Comparison of ENCODE assay signal across 19 cellular contexts in the genomic region with DNA sequence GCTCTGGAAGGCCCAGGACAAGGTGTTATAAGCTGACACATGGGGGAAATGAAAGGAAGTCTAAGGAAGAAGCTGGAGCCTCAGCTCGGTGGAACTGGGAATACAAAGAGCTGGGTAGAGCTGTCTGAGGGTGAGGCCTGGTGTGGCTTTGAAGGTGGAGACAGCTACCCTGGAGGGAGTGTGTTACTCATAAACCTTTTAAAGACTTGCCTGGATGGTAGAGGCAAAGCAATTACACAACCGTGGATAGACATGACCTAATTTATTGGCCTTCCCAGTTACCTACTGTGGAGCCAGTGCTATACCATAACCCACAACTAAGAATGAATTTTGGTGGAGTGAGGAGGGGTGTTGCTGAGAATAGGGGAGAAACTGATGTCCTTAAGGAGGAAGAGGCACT. TPM values are rescaled to one million over a fixed set of nuclear protein-coding genes. Genes with fewer than 3 reads are reported as not detected.
DNase-seq lines count a peak whose midpoint lies in the region; ATAC-seq and TF ChIP-seq lines count a peak whose summit lies in the region.
"Had no signal": no experiment of that assay in that cellular context is flagged by ENCODE, and none has a peak within 500 bp of the region (broad histone marks: within the 10 kb centered on the region; RNA-seq: fewer than 3 reads in every experiment).

No MANE protein-coding gene starts in this region.

- no peak overlapping the region for H3K4me3 Mint-ChIP-seq in nephron progenitor cell
- H3K4me3 Mint-ChIP-seq in activated CD8-positive, alpha-beta memory T cell treated with anti-CD3 and anti-CD28 coated beads, Interleukin-2, amount 10 ng/mL, durations not matched to agents 7 days and 5 days: no peak overlapping the region
- H3K4me3 Mint-ChIP-seq: nephron had no signal

- H3K4me1 Mint-ChIP-seq in nephron progenitor cell: peaks cover 27% of the 10 kb centered on the region
- peaks cover 5% of the 10 kb centered on the region for H3K4me1 Mint-ChIP-seq in activated CD8-positive, alpha-beta memory T cell treated with anti-CD3 and anti-CD28 coated beads, Interleukin-2, amount 10 ng/mL, durations not matched to agents 7 days and 5 days

- H3K36me3 Mint-ChIP-seq in nephron progenitor cell (ENCODE audit: low read depth): no peaks in the 10 kb centered on the region
- no peaks in the 10 kb centered on the region for H3K36me3 Mint-ChIP-seq in activated CD8-positive, alpha-beta memory T cell treated with anti-CD3 and anti-CD28 coated beads, Interleukin-2, amount 10 ng/mL, durations not matched to agents 7 days and 5 days

- H3K27me3 Mint-ChIP-seq in nephron progenitor cell (ENCODE audit: low read depth, poor library complexity): peaks cover 5% of the 10 kb centered on the region
- H3K27me3 Mint-ChIP-seq in activated CD8-positive, alpha-beta memory T cell treated with anti-CD3 and anti-CD28 coated beads, Interleukin-2, amount 10 ng/mL, durations not matched to agents 7 days and 5 days: no peaks in the 10 kb centered on the region

- H3K27ac ChIP-seq in C4-2B (peak overlapping the region; percentile 73), epithelial cell of prostate (peak overlapping the region; percentile 6)
- H3K27ac ChIP-seq: heart left ventricle, SJCRH30, thoracic aorta had no signal

- no peak for ATAC-seq in activated CD8-positive, alpha-beta memory T cell treated with anti-CD3 and anti-CD28 coated beads, Interleukin-2, amount 10 ng/mL, durations not matched to agents 7 days and 5 days
- ATAC-seq: heart left ventricle had no signal

- DNase-seq in NCI-H226: peak; percentile 20
- DNase-seq in epithelial cell of prostate (ENCODE audit: low read depth, low spot score): peak; percentile 78
- no peak for DNase-seq in nephron progenitor cell
- DNase-seq in activated CD8-positive, alpha-beta memory T cell treated with anti-CD3 and anti-CD28 coated beads, Interleukin-2, amount 50 U/mL, for 48 hours: no peak
- no peak for DNase-seq in SKM-1 (lab: John Stamatoyannopoulos, UW; ENCODE audit: unreplicated experiment)
- no peak for DNase-seq in activated CD8-positive, alpha-beta memory T cell treated with anti-CD3 and anti-CD28 coated beads, Interleukin-2, amount 10 ng/mL, durations not matched to agents 7 days and 5 days
- DNase-seq in middle frontal gyrus (ENCODE audit: extremely low spot score, low spot score): no peak
- DNase-seq: amniotic stem cell; central memory CD4-positive, alpha-beta T cell; DMS153; effector CD8-positive, alpha-beta T cell; heart left ventricle; NCI-H2029 treated with DMSO at 0.1 percent for 48 hours; NCI-H69; SJCRH30; T-helper 2 cell had no signal

- TF ChIP-seq CTCF in C4-2B (conservative IDR thresholded peaks at IDR 0.05) (no peak), nephron progenitor cell (IDR thresholded peaks at IDR 0.05) (no peak)

- H3K27ac Mint-ChIP-seq in nephron progenitor cell: peak overlapping the region; percentile 69
- H3K27ac Mint-ChIP-seq in activated CD8-positive, alpha-beta memory T cell treated with anti-CD3 and anti-CD28 coated beads, Interleukin-2, amount 10 ng/mL, durations not matched to agents 7 days and 5 days: no peak overlapping the region

- H3K9me3 Mint-ChIP-seq in nephron progenitor cell: peaks cover 9% of the 10 kb centered on the region
- no peaks in the 10 kb centered on the region for H3K9me3 Mint-ChIP-seq in activated CD8-positive, alpha-beta memory T cell treated with anti-CD3 and anti-CD28 coated beads, Interleukin-2, amount 10 ng/mL, durations not matched to agents 7 days and 5 days (ENCODE audit: low read depth)
- H3K9me3 Mint-ChIP-seq: nephron had no signal

- CTCF ChIA-PET in activated CD8-positive, alpha-beta memory T cell treated with anti-CD3 and anti-CD28 coated beads, Interleukin-2, amount 10 ng/mL, durations not matched to agents 7 days and 5 days (lab: Charles Lee): no interaction called here

RNA-seq across cellular contexts. Expression of a gene that starts 22.6 kb away (rescaled TPM):
- total RNA-seq in activated CD8-positive, alpha-beta memory T cell treated with anti-CD3 and anti-CD28 coated beads, Interleukin-2, amount 10 ng/mL, durations not matched to agents 7 days and 5 days: 1 to 10 TPM in 1 of 2 experiments, under 1 TPM in 1; 0.96 to 1.1 TPM

Comparison
In these comparisons a context has a peak if more than half of its experiments do, and no peak if none do; other contexts are left out.
1. DNase-seq: peak in NCI-H226 (single experiment) and epithelial cell of prostate (single experiment); none in nephron progenitor cell (single experiment), activated CD8-positive, alpha-beta memory T cell treated with anti-CD3 and anti-CD28 coated beads, Interleukin-2, amount 50 U/mL, for 48 hours (single experiment), SKM-1 (single experiment), activated CD8-positive, alpha-beta memory T cell treated with anti-CD3 and anti-CD28 coated beads, Interleukin-2, amount 10 ng/mL, durations not matched to agents 7 days and 5 days (single experiment) and middle frontal gyrus (single experiment).